11 cellular contexts compared by ENCODE assay signal in genomic region chr2:208294482-208295024, GRCh38. TPM values are rescaled to one million over a fixed set of nuclear protein-coding genes. Genes with fewer than 3 reads are reported as not detected.
DNase-seq lines count a peak whose midpoint lies in the region; ATAC-seq and TF ChIP-seq lines count a peak whose summit lies in the region.
"Had no signal": no experiment of that assay in that cellular context is flagged by ENCODE, and none has a peak within 500 bp of the region (broad histone marks: within the 10 kb centered on the region; RNA-seq: fewer than 3 reads in every experiment).

No MANE protein-coding gene starts in this region.

- no peak overlapping the region for H3K4me3 Mint-ChIP-seq in activated naive CD4-positive, alpha-beta T cell treated with anti-CD3 and anti-CD28 coated beads, Interleukin-2, amount 50 U/mL, for 24 hours
- peak overlapping the region in 1 of 2 donors; percentile 20 for H3K4me3 Mint-ChIP-seq in stimulated activated naive CD8-positive, alpha-beta T cell treated with anti-CD3 and anti-CD28 coated beads, Interleukin-15, amount 100 ng/mL, for 72 hours
- H3K4me3 Mint-ChIP-seq in chondrocyte (ENCODE audit: unreplicated experiment), result no peak overlapping the region
- H3K4me3 Mint-ChIP-seq: T-helper 2 cell treated with Interferon-gamma antibody and Interleukin-4, amounts not matched to agents 5 μg/mL and 100 μg/mL, for 36 hours had no signal

- H3K27ac Mint-ChIP-seq in activated naive CD4-positive, alpha-beta T cell treated with anti-CD3 and anti-CD28 coated beads, Interleukin-2, amount 50 U/mL, for 24 hours, result peak overlapping the region; percentile 20
- H3K27ac Mint-ChIP-seq in stimulated activated naive CD8-positive, alpha-beta T cell treated with anti-CD3 and anti-CD28 coated beads, Interleukin-15, amount 100 ng/mL, for 72 hours, result peak overlapping the region in 1 of 2 donors; percentile 59
- H3K27ac Mint-ChIP-seq in chondrocyte (ENCODE audit: unreplicated experiment), result no peak overlapping the region
- H3K27ac Mint-ChIP-seq: T-helper 2 cell treated with Interferon-gamma antibody and Interleukin-4, amounts not matched to agents 5 μg/mL and 100 μg/mL, for 36 hours had no signal

- ATAC-seq in HG02571 (IDR thresholded peaks at IDR 0.05; ENCODE audit: unreplicated experiment), result peak; percentile 52
- peak; percentile 51 for ATAC-seq in HG03520 (IDR thresholded peaks at IDR 0.05; ENCODE audit: unreplicated experiment)
- ATAC-seq in stimulated activated naive CD8-positive, alpha-beta T cell treated with anti-CD3 and anti-CD28 coated beads, Interleukin-15, amount 100 ng/mL, for 72 hours, result peak; percentile 75
- ATAC-seq: pancreas had no signal

- H3K36me3 ChIP-seq in BE2C, result peaks cover 28% of the 10 kb centered on the region

- no peaks in the 10 kb centered on the region for H3K4me1 ChIP-seq in BE2C
- H3K4me1 ChIP-seq: pancreas, testis had no signal

- peaks cover 46% of the 10 kb centered on the region for H3K36me3 Mint-ChIP-seq in activated naive CD4-positive, alpha-beta T cell treated with anti-CD3 and anti-CD28 coated beads, Interleukin-2, amount 50 U/mL, for 24 hours
- H3K36me3 Mint-ChIP-seq in chondrocyte (ENCODE audit: low read depth), result peaks cover 44% of the 10 kb centered on the region

- H3K9me3 ChIP-seq in BE2C, result peaks cover 2% of the 10 kb centered on the region; the same call in 1 of the 2 replicates
- H3K9me3 ChIP-seq: pancreas, testis had no signal

- H3K27me3 Mint-ChIP-seq in activated naive CD4-positive, alpha-beta T cell treated with anti-CD3 and anti-CD28 coated beads, Interleukin-2, amount 50 U/mL, for 24 hours, result no peaks in the 10 kb centered on the region
- no peaks in the 10 kb centered on the region for H3K27me3 Mint-ChIP-seq in stimulated activated naive CD8-positive, alpha-beta T cell treated with anti-CD3 and anti-CD28 coated beads, Interleukin-15, amount 100 ng/mL, for 72 hours
- no peaks in the 10 kb centered on the region for H3K27me3 Mint-ChIP-seq in chondrocyte (ENCODE audit: low read depth)

- peaks cover 57% of the 10 kb centered on the region for H3K4me1 Mint-ChIP-seq in activated naive CD4-positive, alpha-beta T cell treated with anti-CD3 and anti-CD28 coated beads, Interleukin-2, amount 50 U/mL, for 24 hours
- H3K4me1 Mint-ChIP-seq in stimulated activated naive CD8-positive, alpha-beta T cell treated with anti-CD3 and anti-CD28 coated beads, Interleukin-15, amount 100 ng/mL, for 72 hours, result peaks cover 41% of the 10 kb centered on the region
- H3K4me1 Mint-ChIP-seq in chondrocyte (ENCODE audit: low read depth), result peaks cover 9% of the 10 kb centered on the region

- no peak for TF ChIP-seq CTCF in BE2C (IDR thresholded peaks at IDR 0.05; ENCODE audit: low read depth, low read length)
- no peak for TF ChIP-seq CTCF in chondrocyte (IDR thresholded peaks at IDR 0.05)

- H3K27me3 ChIP-seq in BE2C, result no peaks in the 10 kb centered on the region
- H3K27me3 ChIP-seq: pancreas, testis had no signal

- peaks cover 5% of the 10 kb centered on the region for H3K9me3 Mint-ChIP-seq in activated naive CD4-positive, alpha-beta T cell treated with anti-CD3 and anti-CD28 coated beads, Interleukin-2, amount 50 U/mL, for 24 hours
- H3K9me3 Mint-ChIP-seq in stimulated activated naive CD8-positive, alpha-beta T cell treated with anti-CD3 and anti-CD28 coated beads, Interleukin-15, amount 100 ng/mL, for 72 hours, result peaks cover 11 to 12% of the 10 kb centered on the region in 2 donors
- peaks cover 14% of the 10 kb centered on the region for H3K9me3 Mint-ChIP-seq in chondrocyte (ENCODE audit: low read depth)
- H3K9me3 Mint-ChIP-seq: T-helper 2 cell treated with Interferon-gamma antibody and Interleukin-4, amounts not matched to agents 5 μg/mL and 100 μg/mL, for 36 hours had no signal

- H3K4me3 ChIP-seq in BE2C (ENCODE audit: low read depth, low read length), result no peak overlapping the region
- H3K4me3 ChIP-seq: pancreas, testis had no signal

- DNase-seq in activated naive CD4-positive, alpha-beta T cell treated with anti-CD3 and anti-CD28 coated beads, Interleukin-2, amount 50 U/mL, for 16 hours, result no peak
- no peak for DNase-seq in stimulated activated naive CD8-positive, alpha-beta T cell treated with anti-CD3 and anti-CD28 coated beads, Interleukin-15, amount 100 ng/mL, for 72 hours
- DNase-seq in iPS-NIHi7 (ENCODE audit: extremely low spot score) (no peak), BE2C (no peak), chondrocyte (ENCODE audit: low spot score) (no peak)
- DNase-seq: pancreas, testis had no signal

RNA-seq across cellular contexts. Expression of gene PIKFYVE, which starts 28.5 kb away (rescaled TPM):
- 11.9 TPM for polyA plus RNA-seq in BE2C (2012; ENCODE audit: insufficient read depth, insufficient read length, low read depth)
- 24.7 to 29.3 TPM (median 28.3 TPM) in 3 replicates for total RNA-seq in chondrocyte

RNA-seq across cellular contexts. Expression of gene IDH1, which starts 39.7 kb away (rescaled TPM):
- polyA plus RNA-seq in BE2C (2012; ENCODE audit: insufficient read depth, insufficient read length, low read depth), result 87.1 TPM
- total RNA-seq in chondrocyte, result 68.5 to 78.2 TPM (median 75.9 TPM) in 3 replicates
